Comparison of ENCODE assay signal across 20 cellular contexts in genomic region chr7:67380858-67381257, GRCh38.
A peak's percentile ranks its signal among the peaks of the same experiment; 100 is the strongest.
DNase-seq lines count a peak whose midpoint lies in the region; ATAC-seq, FAIRE-seq and TF ChIP-seq lines count a peak whose summit lies in the region.
"Had no signal": no experiment of that assay in that cellular context is flagged by ENCODE, and none has a peak within 500 bp of the region (broad histone marks: within the 10 kb centered on the region; RNA-seq: fewer than 3 reads in every experiment).

No MANE protein-coding gene starts in this region.

- H4K20me1 ChIP-seq in IMR-90 (ENCODE audit: insufficient read depth, low read length) (no peaks in the 10 kb centered on the region), H1 (replicated peaks in 1 of 2; ENCODE audit: control insufficient read depth in 1 of 2, insufficient read depth in 2 of 2, low read length in 2 of 2) (peaks cover 0 to 5% of the 10 kb centered on the region in 2 experiments)
- H4K20me1 ChIP-seq: BLaER1 had no signal

- no peak overlapping the region for H2BK5ac ChIP-seq in IMR-90 (ENCODE audit: low read depth, low read length, poor library complexity, severe bottlenecking)
- H2BK5ac ChIP-seq in H1 (ENCODE audit: low read depth, low read length), result no peak overlapping the region

- H3K4me1 ChIP-seq in IMR-90 (ENCODE audit: control insufficient read depth, insufficient read depth, low read length) (no peaks in the 10 kb centered on the region), H1 (replicated peaks in 1 of 4; ENCODE audit: control insufficient read depth in 3 of 4, insufficient read depth in 4 of 4, low read length in 3 of 4) (no peaks in the 10 kb centered on the region), lower lobe of right lung (no peaks in the 10 kb centered on the region), gastroesophageal sphincter (peaks cover 0 to 16% (median 0%) of the 10 kb centered on the region in 3 donors)
- H3K4me1 ChIP-seq: BLaER1 had no signal

- DNase-seq in GM12892 (ENCODE audit: insufficient read length) (no peak), IMR-90 (no peak), H1 (ENCODE audit: low read depth in 1 of 2, low spot score in 2 of 2) (no peak), lower lobe of right lung (peak; percentile 10), posterior vena cava (ENCODE audit: low spot score) (no peak), C1 segment of cervical spinal cord (lab: John Stamatoyannopoulos, UW) (no peak), NCI-H524 treated with DMSO at 0.1 percent for 48 hours (lab: John Stamatoyannopoulos, UW) (no peak)
- DNase-seq: CD4-positive, alpha-beta T cell; CD8-positive, alpha-beta memory T cell; DMS 273 treated with DMSO at 0.1 percent for 48 hours; DMS79; EL; GDM1; GM23248; H9 had no signal

- no peak overlapping the region for H2AK5ac ChIP-seq in IMR-90 (ENCODE audit: low read depth, low read length)
- no peak overlapping the region for H2AK5ac ChIP-seq in H1 (ENCODE audit: low read depth, low read length)

- intact Hi-C loops in IMR-90 (cut with micrococcal nuclease), result no loop called here
- intact Hi-C loops in lower lobe of right lung (cut with DNase I), result no loop called here
- intact Hi-C loops in posterior vena cava (cut with DNase I), result loop anchor here in 1 of 2 donors (10.0 kb wide), 1 partner anchor 964 kb away; no protein-coding TSS in a partner anchor

- TF ChIP-seq RAD21 in IMR-90 (IDR thresholded peaks at IDR 0.05; ENCODE audit: low read length), result no peak
- no peak for TF ChIP-seq RAD21 in H1 (IDR thresholded peaks at IDR 0.05 in 1 of 2, conservative IDR thresholded peaks at IDR 0.05 in 1 of 2; ENCODE audit: low read depth in 2 of 2, low read length in 2 of 2)

- H2AK9ac ChIP-seq in IMR-90 (replicated peaks; ENCODE audit: low read depth, low read length, poor library complexity), result no peak overlapping the region

- FAIRE-seq in GM12892 (lab: Jason Lieb, UNC) (peak; percentile 44), H1 (lab: Jason Lieb, UNC) (peak; percentile 42)
- FAIRE-seq: D721Med, GM12878 had no signal

- H3K4me3 ChIP-seq in IMR-90 (ENCODE audit: insufficient read depth, low read depth, low read length) (no peak overlapping the region), H1 (ENCODE audit: extremely low read depth in 1 of 4, insufficient read depth in 2 of 4, low read depth in 3 of 4, low read length in 4 of 4) (no peak overlapping the region), lower lobe of right lung (no peak overlapping the region), gastroesophageal sphincter (no peak overlapping the region)
- H3K4me3 ChIP-seq: BLaER1, GM12878, GM23248 had no signal

- H2BK20ac ChIP-seq in IMR-90 (ENCODE audit: low read depth, low read length), result no peak overlapping the region
- H2BK20ac ChIP-seq in H1 (ENCODE audit: low read length), result no peak overlapping the region

- TF ChIP-seq EP300 in H1 (IDR thresholded peaks at IDR 0.05; ENCODE audit: borderline replicate concordance in 1 of 2, low read depth in 2 of 2, low read length in 2 of 2) (no peak), gastroesophageal sphincter (IDR thresholded peaks at IDR 0.05) (no peak)

- H4K5ac ChIP-seq in IMR-90 (ENCODE audit: low read depth, low read length), result no peak overlapping the region
- no peak overlapping the region for H4K5ac ChIP-seq in H1 (ENCODE audit: insufficient read length, low read depth, low read length)

- H3K18ac ChIP-seq in IMR-90 (ENCODE audit: low read depth, low read length), result no peak overlapping the region
- no peak overlapping the region for H3K18ac ChIP-seq in H1 (ENCODE audit: extremely low read depth, low read length)

- no peak overlapping the region for H2BK12ac ChIP-seq in H1 (ENCODE audit: low read depth, low read length)

- H3K23ac ChIP-seq in IMR-90 (ENCODE audit: low read depth, low read length) (no peak overlapping the region), H1 (ENCODE audit: insufficient read length) (no peak overlapping the region)

- no peaks in the 10 kb centered on the region for H3K79me1 ChIP-seq in IMR-90 (ENCODE audit: low read depth in 1 of 2, low read length in 2 of 2)
- H3K79me1 ChIP-seq in H1 (ENCODE audit: low read depth, low read length), result no peaks in the 10 kb centered on the region

- no peaks in the 10 kb centered on the region; the same call in 1 of the 2 replicates for H3K9me1 ChIP-seq in IMR-90 (ENCODE audit: insufficient read depth, low read length)

- H3K9me3 ChIP-seq in IMR-90 (ENCODE audit: control insufficient read depth, insufficient read depth, low read length) (no peaks in the 10 kb centered on the region), H1 (ENCODE audit: insufficient read depth in 2 of 2, low read depth in 1 of 2, low read length in 1 of 2) (peaks cover 0 to 2% of the 10 kb centered on the region in 2 experiments; a peak in 1 of 4 replicates), lower lobe of right lung (no peaks in the 10 kb centered on the region), gastroesophageal sphincter (no peaks in the 10 kb centered on the region)
- H3K9me3 ChIP-seq: BLaER1 had no signal

- TF ChIP-seq CTCF in IMR-90 (conservative IDR thresholded peaks at IDR 0.05; ENCODE audit: low read depth, low read length), result no peak
- TF ChIP-seq CTCF in H1 (IDR thresholded peaks at IDR 0.05; ENCODE audit: control extremely low read depth in 1 of 3, insufficient read depth in 1 of 3, low read depth in 1 of 3, low read length in 3 of 3), result no peak
- TF ChIP-seq CTCF in lower lobe of right lung (IDR thresholded peaks at IDR 0.05), result no peak
- no peak for TF ChIP-seq CTCF in gastroesophageal sphincter (IDR thresholded peaks at IDR 0.05)

- H3K14ac ChIP-seq in IMR-90 (replicated peaks; ENCODE audit: low read depth, low read length), result no peak overlapping the region
- no peak overlapping the region for H3K14ac ChIP-seq in H1 (ENCODE audit: insufficient read length)

- no peak overlapping the region for H3K4ac ChIP-seq in IMR-90 (ENCODE audit: low read depth, low read length)
- H3K4ac ChIP-seq in H1 (replicated peaks; ENCODE audit: insufficient read length, low read depth, low read length), result no peak overlapping the region

- no peak overlapping the region for H3K4me2 ChIP-seq in IMR-90 (ENCODE audit: low read depth, low read length)
- no peak overlapping the region for H3K4me2 ChIP-seq in H1 (ENCODE audit: insufficient read depth in 1 of 2, low read depth in 2 of 2, low read length in 2 of 2)
- H3K4me2 ChIP-seq: BLaER1 had no signal

- H4K91ac ChIP-seq in IMR-90 (ENCODE audit: insufficient read depth, low read depth, low read length) (no peak overlapping the region), H1 (replicated peaks; ENCODE audit: insufficient read length, low read length) (no peak overlapping the region)

- no peak overlapping the region for H3K56ac ChIP-seq in IMR-90 (ENCODE audit: extremely low read depth, insufficient read depth, low read length)
- no peak overlapping the region for H3K56ac ChIP-seq in H1 (replicated peaks; ENCODE audit: insufficient read length, low read depth, low read length)

- H2BK120ac ChIP-seq in IMR-90 (ENCODE audit: low read depth, low read length) (no peak overlapping the region), H1 (replicated peaks; ENCODE audit: low read depth, low read length) (no peak overlapping the region)

- H3K79me2 ChIP-seq in H1 (ENCODE audit: control insufficient read depth in 1 of 2, insufficient read depth in 2 of 2, low read length in 2 of 2), result no peaks in the 10 kb centered on the region

- no TSS peak for BruUV-seq in IMR-90 (replicated peaks; lab: Mats Ljungman, UMichigan)

- H3K27ac ChIP-seq in IMR-90 (ENCODE audit: insufficient read depth, low read length) (no peak overlapping the region), H1 (ENCODE audit: low read depth, low read length) (no peak overlapping the region), lower lobe of right lung (no peak overlapping the region), gastroesophageal sphincter (no peak overlapping the region)
- H3K27ac ChIP-seq: BLaER1, GM23248 had no signal

- 56% methylated on average over 4 of the region's 4 CpGs; no CpG with 5 or more reads in 1 of the 2 experiments for WGBS in IMR-90 (ENCODE audit: extremely low coverage in 2 of 2, insufficient read length in 1 of 2), 2 experiments
- WGBS in H1 (ENCODE audit: extremely low coverage in 1 of 2, insufficient coverage in 1 of 2, insufficient read length in 1 of 2, insufficient replicate concordance in 2 of 2, low coverage in 1 of 2, low lambda C conversion rate in 2 of 2, missing lambda C conversion rate in 1 of 2), 2 experiments, result 54% methylated on average over 4 of the region's 4 CpGs; no CpG with 5 or more reads in 1 of the 2 experiments
- WGBS in gastroesophageal sphincter (ENCODE audit: low coverage in 1 of 2), 2 donors, result 53 to 100% methylated on average over 2 of the region's 4 CpGs

- peaks cover 3% of the 10 kb centered on the region; the same call in 1 of the 2 replicates for H3K23me2 ChIP-seq in H1 (ENCODE audit: low read depth, low read length)

- ATAC-seq in IMR-90 (ENCODE audit: low read depth) (no peak), lower lobe of right lung (no peak), gastroesophageal sphincter (no peak)
- ATAC-seq: GM12878, HCT116 had no signal

- TF ChIP-seq POLR2A in GM12892 (IDR thresholded peaks at IDR 0.05; ENCODE audit: low read depth, low read length) (no peak), IMR-90 (IDR thresholded peaks at IDR 0.05; ENCODE audit: low read depth, low read length) (no peak), H1 (IDR thresholded peaks at IDR 0.05; ENCODE audit: control extremely low read depth in 1 of 2, low read depth in 2 of 2, low read length in 2 of 2) (no peak), gastroesophageal sphincter (IDR thresholded peaks at IDR 0.05) (no peak)

- POLR2A ChIA-PET in IMR-90 (lab: Charles Lee; ENCODE audit: unreplicated experiment), result no interaction called here
- POLR2A ChIA-PET in H1 (lab: Charles Lee; ENCODE audit: partially characterized antibody), result no interaction called here

- no peaks in the 10 kb centered on the region for H3K36me3 ChIP-seq in IMR-90 (ENCODE audit: control insufficient read depth, insufficient read depth, low read length)
- H3K36me3 ChIP-seq in H1 (ENCODE audit: control insufficient read depth in 2 of 4, insufficient read depth in 4 of 4, low read length in 3 of 4), result no peaks in the 10 kb centered on the region
- H3K36me3 ChIP-seq in lower lobe of right lung, result no peaks in the 10 kb centered on the region
- H3K36me3 ChIP-seq in gastroesophageal sphincter, result no peaks in the 10 kb centered on the region
- H3K36me3 ChIP-seq: BLaER1 had no signal

- H4K8ac ChIP-seq in IMR-90 (ENCODE audit: low read depth in 2 of 2, low read length in 2 of 2) (no peak overlapping the region), H1 (ENCODE audit: extremely low read depth, insufficient read depth, low read length) (no peak overlapping the region)

- dilution Hi-C loops in IMR-90 (cut with HindIII; ENCODE audit: low sequenced_read_pairs, unreplicated experiment), result no loop called here

- H2BK15ac ChIP-seq in IMR-90 (ENCODE audit: low read depth, low read length), result no peak overlapping the region
- H2BK15ac ChIP-seq in H1 (ENCODE audit: low read length), result no peak overlapping the region; the same call in 1 of the 2 replicates

- in situ Hi-C loops in IMR-90 (cut with MboI; ENCODE audit: low sequenced_read_pairs), result no loop called here

- H3K9ac ChIP-seq in IMR-90 (ENCODE audit: low read depth, low read length), result no peak overlapping the region
- H3K9ac ChIP-seq in H1 (replicated peaks in 1 of 4; ENCODE audit: extremely low read depth in 1 of 4, low read depth in 3 of 4, low read length in 3 of 4), result no peak overlapping the region
- H3K9ac ChIP-seq: BLaER1, GM23248 had no signal

- H2AFZ ChIP-seq in IMR-90 (replicated peaks; ENCODE audit: low read length, poor library complexity) (peak overlapping the region; percentile 11), H1 (ENCODE audit: low read length) (no peak overlapping the region)
- H2AFZ ChIP-seq: GM23248 had no signal

- CTCF ChIA-PET in IMR-90 (lab: Yijun Ruan, JAX), result no interaction called here
- CTCF ChIA-PET in H1 (lab: Charles Lee; ENCODE audit: partially characterized antibody), result interaction anchor here (0.6 to 0.7 kb wide), 2 partner anchors 20 to 371 kb away, joined by 3 to 4 read pairs; no protein-coding TSS in a partner anchor

- H3K27me3 ChIP-seq in IMR-90 (ENCODE audit: control insufficient read depth, insufficient read depth, low read length), result no peaks in the 10 kb centered on the region
- peaks cover 0 to 5% (median 0%) of the 10 kb centered on the region in 4 experiments; a peak in 2 of 7 replicates for H3K27me3 ChIP-seq in H1 (replicated peaks in 1 of 4; ENCODE audit: control insufficient read depth in 3 of 4, extremely low read depth in 1 of 4, insufficient read depth in 3 of 4, low read length in 3 of 4)
- H3K27me3 ChIP-seq in lower lobe of right lung (ENCODE audit: low read depth), result peaks cover 6% of the 10 kb centered on the region
- H3K27me3 ChIP-seq in gastroesophageal sphincter, result no peaks in the 10 kb centered on the region
- H3K27me3 ChIP-seq: BLaER1 had no signal
